Comparison of ENCODE assay signal across 9 cellular contexts in the genomic region with DNA sequence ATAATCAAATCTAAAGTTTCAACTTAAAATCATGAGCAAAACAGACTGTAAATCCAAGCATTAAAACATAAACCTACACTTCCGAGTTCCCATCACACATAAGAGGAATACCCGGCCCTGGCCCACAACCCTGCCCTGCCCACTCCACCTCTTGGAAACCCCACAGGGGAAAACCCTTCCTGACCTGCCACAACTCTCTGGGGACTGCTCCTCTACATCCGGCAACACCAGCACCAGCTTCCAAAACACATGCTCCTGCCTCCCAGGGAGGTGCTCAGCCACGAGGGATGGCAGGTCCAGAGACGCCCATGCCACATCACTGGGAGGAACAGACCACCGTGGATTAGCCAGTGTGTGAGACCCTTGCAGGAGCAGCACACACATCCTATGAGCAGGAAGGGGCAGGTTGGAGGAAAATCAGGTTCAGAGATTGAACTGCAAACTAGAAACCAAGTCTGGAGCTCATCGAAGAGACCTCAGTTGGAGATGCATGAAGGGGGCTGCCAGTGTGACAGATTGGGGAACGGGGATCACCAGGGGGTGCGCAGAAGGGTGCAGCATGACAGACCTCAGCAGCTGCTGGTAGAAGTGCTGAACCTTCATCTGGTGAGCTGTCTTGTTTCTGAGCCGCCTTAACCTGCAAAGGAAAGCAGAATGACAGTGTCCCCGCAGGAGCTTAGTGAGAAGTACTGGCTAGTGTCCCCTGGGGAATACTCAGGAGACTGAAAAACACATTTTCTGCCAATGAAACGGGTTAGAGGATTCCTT. TPM values are rescaled to one million over a fixed set of nuclear protein-coding genes. Genes with fewer than 3 reads are reported as not detected.
A peak's percentile ranks its signal among the peaks of the same experiment; 100 is the strongest.
DNase-seq lines count a peak whose midpoint lies in the region; ATAC-seq lines count a peak whose summit lies in the region.
"Had no signal": no experiment of that assay in that cellular context is flagged by ENCODE, and none has a peak within 500 bp of the region (broad histone marks: within the 10 kb centered on the region; RNA-seq: fewer than 3 reads in every experiment).

No MANE protein-coding gene starts in this region.

- intact Hi-C loops in activated CD4-positive, alpha-beta T cell treated with anti-CD3 and anti-CD28 coated beads, Interleukin-2, amount 10 ng/mL, durations not matched to agents 24 days and 14 days (cut with micrococcal nuclease), result loop anchor here (5.0 kb wide), 1 partner anchor 68 kb away; the partner anchor contains the start of genes C21orf58 and PCNT
- intact Hi-C loops in Right ventricle myocardium superior (cut with DNase I), result loop anchor here (10.0 kb wide), 1 partner anchor 110 kb away; no protein-coding TSS in a partner anchor

- peaks cover 74% of the 10 kb centered on the region for H3K36me3 Mint-ChIP-seq in activated CD4-positive, alpha-beta T cell treated with anti-CD3 and anti-CD28 coated beads, Interleukin-2, amount 10 ng/mL, durations not matched to agents 24 days and 14 days (ENCODE audit: low read depth)
- peaks cover 18% of the 10 kb centered on the region for H3K36me3 Mint-ChIP-seq in T-helper 17 cell (ENCODE audit: low read depth)
- H3K36me3 Mint-ChIP-seq in naive thymus-derived CD8-positive, alpha-beta T cell, result peaks cover 0 to 91% (median 49%) of the 10 kb centered on the region in 3 donors

- H3K9me3 Mint-ChIP-seq in activated CD4-positive, alpha-beta T cell treated with anti-CD3 and anti-CD28 coated beads, Interleukin-2, amount 10 ng/mL, durations not matched to agents 24 days and 14 days, result no peaks in the 10 kb centered on the region
- no peaks in the 10 kb centered on the region for H3K9me3 Mint-ChIP-seq in naive thymus-derived CD8-positive, alpha-beta T cell

- H3K27ac Mint-ChIP-seq in activated CD4-positive, alpha-beta T cell treated with anti-CD3 and anti-CD28 coated beads, Interleukin-2, amount 10 ng/mL, durations not matched to agents 24 days and 14 days, result peak overlapping the region; percentile 91
- H3K27ac Mint-ChIP-seq in T-helper 17 cell, result peak overlapping the region; percentile 81
- peak overlapping the region; percentile 74 to 95 (median 90) for H3K27ac Mint-ChIP-seq in naive thymus-derived CD8-positive, alpha-beta T cell

- DNase-seq in activated CD4-positive, alpha-beta T cell treated with anti-CD3 and anti-CD28 coated beads, Interleukin-2, amount 10 ng/mL, durations not matched to agents 24 days and 14 days, result no peak
- DNase-seq in activated CD4-positive, alpha-beta T cell treated with anti-CD3 and anti-CD28 coated beads for 1 hour, result no peak
- no peak for DNase-seq in T-helper 17 cell
- no peak for DNase-seq in naive thymus-derived CD8-positive, alpha-beta T cell
- DNase-seq in pons (ENCODE audit: low spot score), result no peak
- DNase-seq in NCI-H1092 (lab: John Stamatoyannopoulos, UW), result no peak
- no peak for DNase-seq in Right ventricle myocardium superior
- DNase-seq: NK-92 treated with Interleukin-12 subunit alpha and Interleukin-12 subunit beta, amount 100 ng/mL, for 24 hours had no signal

- ATAC-seq in GM21423 (IDR thresholded peaks at IDR 0.05; ENCODE audit: unreplicated experiment), result peak; percentile 57
- ATAC-seq in T-helper 17 cell, result no peak
- no peak for ATAC-seq in naive thymus-derived CD8-positive, alpha-beta T cell
- no peak for ATAC-seq in Right ventricle myocardium superior (ENCODE audit: poor library complexity)

- peaks cover 29% of the 10 kb centered on the region for H3K4me1 Mint-ChIP-seq in activated CD4-positive, alpha-beta T cell treated with anti-CD3 and anti-CD28 coated beads, Interleukin-2, amount 10 ng/mL, durations not matched to agents 24 days and 14 days
- peaks cover 33% of the 10 kb centered on the region for H3K4me1 Mint-ChIP-seq in T-helper 17 cell
- H3K4me1 Mint-ChIP-seq in naive thymus-derived CD8-positive, alpha-beta T cell, result peaks cover 26 to 45% (median 40%) of the 10 kb centered on the region in 4 donors

- POLR2A ChIA-PET in naive thymus-derived CD8-positive, alpha-beta T cell (lab: Charles Lee), result interaction anchor here (0.8 kb wide), 1 partner anchor 31 kb away, joined by 3 read pairs; no protein-coding TSS in a partner anchor

- peak overlapping the region; percentile 61 for H3K4me3 Mint-ChIP-seq in activated CD4-positive, alpha-beta T cell treated with anti-CD3 and anti-CD28 coated beads, Interleukin-2, amount 10 ng/mL, durations not matched to agents 24 days and 14 days
- H3K4me3 Mint-ChIP-seq in T-helper 17 cell, result peak overlapping the region; percentile 73
- H3K4me3 Mint-ChIP-seq in naive thymus-derived CD8-positive, alpha-beta T cell, result peak overlapping the region in 8 of 10 donors; percentile 13 to 82 (median 53)

- H3K9me3 ChIP-seq in T-helper 17 cell (ENCODE audit: control insufficient read depth, low read length, poor library complexity, severe bottlenecking), result no peaks in the 10 kb centered on the region

- no peaks in the 10 kb centered on the region for H3K27me3 Mint-ChIP-seq in activated CD4-positive, alpha-beta T cell treated with anti-CD3 and anti-CD28 coated beads, Interleukin-2, amount 10 ng/mL, durations not matched to agents 24 days and 14 days
- no peaks in the 10 kb centered on the region for H3K27me3 Mint-ChIP-seq in T-helper 17 cell
- H3K27me3 Mint-ChIP-seq in naive thymus-derived CD8-positive, alpha-beta T cell, result no peaks in the 10 kb centered on the region

RNA-seq across cellular contexts. Expression of gene LSS, which starts 25.8 kb away (rescaled TPM):
- 19.7 and 23.1 TPM in 2 replicates for total RNA-seq in activated CD4-positive, alpha-beta T cell treated with anti-CD3 and anti-CD28 coated beads, Interleukin-2, amount 10 ng/mL, durations not matched to agents 24 days and 14 days
- total RNA-seq in T-helper 17 cell, result 10 to 100 TPM; 31.1 to 36.8 TPM
- total RNA-seq in naive thymus-derived CD8-positive, alpha-beta T cell, result 10 to 100 TPM; 43.6 to 47.6 TPM
- 10 to 100 TPM; 12.3 to 14.6 (median 14.3) TPM for polyA plus RNA-seq in naive thymus-derived CD8-positive, alpha-beta T cell
- 57.9 TPM for total RNA-seq in Right ventricle myocardium superior

RNA-seq across cellular contexts. Expression of gene MCM3AP, which starts 31.0 kb away (rescaled TPM):
- 129 and 138 TPM in 2 replicates for total RNA-seq in activated CD4-positive, alpha-beta T cell treated with anti-CD3 and anti-CD28 coated beads, Interleukin-2, amount 10 ng/mL, durations not matched to agents 24 days and 14 days
- total RNA-seq in T-helper 17 cell (100 to 1,000 TPM; 114 to 120 TPM), Right ventricle myocardium superior (57.0 TPM)
- total RNA-seq in naive thymus-derived CD8-positive, alpha-beta T cell, result 100 to 1,000 TPM; 186 to 187 TPM
- 10 to 100 TPM; 40.5 to 61.0 (median 41.5) TPM for polyA plus RNA-seq in naive thymus-derived CD8-positive, alpha-beta T cell

RNA-seq across cellular contexts. Expression of gene YBEY, which starts 31.8 kb away (rescaled TPM):
- total RNA-seq in activated CD4-positive, alpha-beta T cell treated with anti-CD3 and anti-CD28 coated beads, Interleukin-2, amount 10 ng/mL, durations not matched to agents 24 days and 14 days, result 16.2 and 18.2 TPM in 2 replicates
- total RNA-seq in T-helper 17 cell (10 to 100 TPM in 1 of 2 donors, 1 to 10 TPM in 1; 5.2 to 11.2 TPM), Right ventricle myocardium superior (19.2 TPM)
- 10 to 100 TPM; 14.8 to 15.6 TPM for total RNA-seq in naive thymus-derived CD8-positive, alpha-beta T cell
- 10 to 100 TPM; 14.2 to 22.2 (median 14.7) TPM for polyA plus RNA-seq in naive thymus-derived CD8-positive, alpha-beta T cell
